In the genomic region with DNA sequence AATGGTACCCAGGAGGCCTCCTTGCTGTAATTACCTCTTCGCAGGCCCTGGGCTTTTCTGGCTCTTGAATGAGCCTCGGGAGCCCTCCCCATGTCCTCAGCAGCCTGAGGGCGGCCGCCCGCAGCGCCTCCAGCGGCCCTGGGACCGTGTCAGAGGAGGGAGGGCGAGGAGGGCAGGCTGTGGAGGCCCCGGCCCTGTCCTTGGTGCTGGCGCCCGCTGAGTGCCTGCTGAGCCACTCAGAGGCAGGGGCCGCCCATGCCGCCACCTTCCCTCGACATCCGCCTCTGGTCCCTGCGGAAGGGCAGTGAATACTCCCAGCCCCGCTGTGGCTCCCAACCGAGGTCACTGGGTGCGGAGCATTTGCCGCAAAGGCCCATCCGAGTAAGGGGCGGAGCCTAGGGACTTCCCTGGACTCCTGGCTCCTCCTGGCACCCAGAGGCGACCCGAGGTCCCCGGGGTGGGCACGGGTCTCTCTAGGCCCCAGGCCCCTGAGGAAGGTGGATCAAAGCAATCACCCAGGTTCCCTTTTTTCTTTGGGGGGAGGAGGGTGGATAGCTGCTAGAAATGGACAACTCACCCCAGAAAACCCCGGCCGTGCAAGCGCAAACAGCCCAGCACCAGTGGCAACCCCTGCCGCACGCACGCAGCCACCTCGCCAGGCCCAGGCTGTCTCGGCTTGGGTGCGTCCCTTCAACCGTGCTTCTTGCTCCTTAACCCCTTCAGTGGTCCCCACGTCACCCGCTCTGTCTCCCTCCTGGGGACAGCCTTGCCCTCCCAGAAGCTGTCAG, we compare ENCODE assay signal across 8 cellular contexts. TPM values are rescaled to one million over a fixed set of nuclear protein-coding genes. Genes with fewer than 3 reads are reported as not detected.
DNase-seq lines count a peak whose midpoint lies in the region; ATAC-seq and TF ChIP-seq lines count a peak whose summit lies in the region.

No MANE protein-coding gene starts in this region.

- H3K4me1 ChIP-seq in PC-3 (ENCODE audit: insufficient read depth, low read length) (no peaks in the 10 kb centered on the region), foreskin keratinocyte (no peaks in the 10 kb centered on the region), colonic mucosa (no peaks in the 10 kb centered on the region), tibial artery (peaks cover 0 to 35% (median 12%) of the 10 kb centered on the region in 4 donors)

- H4K20me1 ChIP-seq in PC-3 (ENCODE audit: low read length): no peaks in the 10 kb centered on the region

- no peak overlapping the region for H2AFZ ChIP-seq in PC-3 (ENCODE audit: low read length)

- POLR2A ChIA-PET in PC-3 (lab: Charles Lee; ENCODE audit: unreplicated experiment): no interaction called here

- H3K4me3 ChIP-seq in PC-3 (ENCODE audit: low read length) (no peak overlapping the region), colonic mucosa (no peak overlapping the region), tibial artery (no peak overlapping the region)

- no peaks in the 10 kb centered on the region for H3K79me2 ChIP-seq in PC-3 (ENCODE audit: low read length)

- H3K4me2 ChIP-seq in PC-3 (ENCODE audit: low read length): no peak overlapping the region

- intact Hi-C loops in PC-3 (cut with micrococcal nuclease): no loop called here
- intact Hi-C loops in colonic mucosa (cut with DNase I): no loop called here
- intact Hi-C loops in tibial artery (cut with DNase I; ENCODE audit: low total_unique reads): no loop called here

- TF ChIP-seq CTCF in PC-3 (conservative IDR thresholded peaks at IDR 0.05; ENCODE audit: low read depth, low read length) (0 out of 2 replicates have a peak, but pooled peaks have one; percentile 25), foreskin keratinocyte (conservative IDR thresholded peaks at IDR 0.05) (peak; percentile 25), colonic mucosa (IDR thresholded peaks at IDR 0.05) (no peak), tibial artery (IDR thresholded peaks at IDR 0.05) (no peak)

- peak; percentile 50 for ATAC-seq in PC-3
- peak; percentile 52 for ATAC-seq in foreskin keratinocyte

- H3F3A ChIP-seq in PC-3 (ENCODE audit: low read length, unreplicated experiment): no peaks in the 10 kb centered on the region

- H3K27ac ChIP-seq in PC-3 (ENCODE audit: low read length) (no peak overlapping the region), foreskin keratinocyte (no peak overlapping the region), colonic mucosa (no peak overlapping the region), tibial artery (no peak overlapping the region)

- no TSS peak for BruUV-seq in PC-3 (replicated peaks; lab: Mats Ljungman, UMichigan)

- H3K9me2 ChIP-seq in PC-3 (replicated peaks; ENCODE audit: low read length): no peaks in the 10 kb centered on the region

- H3K27me3 ChIP-seq in PC-3 (ENCODE audit: low read length) (peaks cover 96% of the 10 kb centered on the region), foreskin keratinocyte (peaks cover 81% of the 10 kb centered on the region), colonic mucosa (peaks cover 50% of the 10 kb centered on the region), tibial artery (peaks cover 0 to 97% of the 10 kb centered on the region in 2 donors)

- no peaks in the 10 kb centered on the region for H3K36me3 ChIP-seq in PC-3 (ENCODE audit: low read depth, low read length)
- H3K36me3 ChIP-seq in colonic mucosa: no peaks in the 10 kb centered on the region
- H3K36me3 ChIP-seq in tibial artery: no peaks in the 10 kb centered on the region

- CTCF ChIA-PET in PC-3 (lab: Charles Lee): no interaction called here

- H3K9me3 ChIP-seq in PC-3 (ENCODE audit: low read length): no peaks in the 10 kb centered on the region
- no peaks in the 10 kb centered on the region for H3K9me3 ChIP-seq in colonic mucosa
- H3K9me3 ChIP-seq in tibial artery: no peaks in the 10 kb centered on the region

- DNase-seq in DMS79 treated with DMSO at 0.1 percent for 48 hours (lab: John Stamatoyannopoulos, UW) (peak; percentile 18), DMS79 (lab: John Stamatoyannopoulos, UW) (no peak), PC-3 (peak; percentile 45), foreskin keratinocyte (peak in 1 of 2 donors; percentile 2), retina (peak; percentile 87), LoVo (ENCODE audit: low spot score) (no peak), colonic mucosa (no peak), tibial artery (no peak)

- H3K9ac ChIP-seq in PC-3 (ENCODE audit: low read length) (no peak overlapping the region), colonic mucosa (ENCODE audit: low read depth in 2 of 2, low read length in 2 of 2) (no peak overlapping the region)

RNA-seq across cellular contexts. Expression of a gene that starts 2.7 kb away (rescaled TPM):
- total RNA-seq in PC-3 (2014; rRNA removed): not detected in 2 replicates
- not detected in 2 replicates for total RNA-seq in foreskin keratinocyte
- polyA plus RNA-seq in foreskin keratinocyte: not detected in 2 replicates
- 1 to 10 TPM in 1 of 2 donors, not detected in 1; 6.9 TPM for total RNA-seq in colonic mucosa

Comparison
In these comparisons a context has a peak if more than half of its experiments do, and no peak if none do; other contexts are left out.
1. DNase-seq: peak in DMS79 treated with DMSO at 0.1 percent for 48 hours (single experiment), PC-3 (single experiment) and retina (single experiment); none in DMS79 (single experiment), LoVo (single experiment), colonic mucosa (single experiment) and tibial artery (0 of 2).
2. CTCF ChIP-seq: peak in PC-3 (single experiment) and foreskin keratinocyte (single experiment); none in colonic mucosa (single experiment) and tibial artery (0 of 2).